In the genomic region with DNA sequence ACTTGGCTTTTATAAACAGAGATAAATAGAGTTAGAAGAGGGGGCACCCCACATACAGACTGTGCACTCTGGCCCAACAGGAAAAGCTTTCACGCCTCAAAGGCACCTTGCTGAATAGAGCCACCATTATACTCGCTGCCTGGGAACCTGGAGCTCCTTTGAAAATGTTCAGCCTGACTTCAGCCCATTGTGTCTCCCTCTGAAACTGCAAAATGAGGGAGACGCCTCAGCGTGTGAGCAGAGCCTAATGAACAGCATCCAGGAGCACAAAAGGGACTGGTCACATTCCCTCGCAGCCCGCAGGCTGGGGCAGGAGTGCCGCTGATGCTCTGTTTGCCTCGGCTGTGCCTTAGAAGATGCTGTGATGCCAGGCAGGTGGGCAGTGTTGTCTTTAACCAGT, we compare ENCODE assay signal across 34 cellular contexts. TPM values are rescaled to one million over a fixed set of nuclear protein-coding genes. Genes with fewer than 3 reads are reported as not detected.
"Had no signal": no experiment of that assay in that cellular context is flagged by ENCODE, and none has a peak within 500 bp of the region (broad histone marks: within the 10 kb centered on the region; RNA-seq: fewer than 3 reads in every experiment).

No MANE protein-coding gene starts in this region.

- H3K4me3 ChIP-seq: body of pancreas, SJSA1 had no signal

- H3K27ac ChIP-seq: body of pancreas, SJSA1, WERI-Rb-1 had no signal

- H3K4me1 Mint-ChIP-seq: activated CD4-positive, alpha-beta memory T cell treated with anti-CD3 and anti-CD28 coated beads, Interleukin-2, amount 10 ng/mL, durations not matched to agents 7 days and 5 days; activated CD8-positive, alpha-beta memory T cell treated with anti-CD3 and anti-CD28 coated beads, Interleukin-2, amount 10 ng/mL, durations not matched to agents 7 days and 5 days; activated naive CD8-positive, alpha-beta T cell treated with anti-CD3 and anti-CD28 coated beads for 36 hours; activated T-helper 17 cell treated with anti-CD3 and anti-CD28 coated beads, Interleukin-2, amount 50 U/mL, for 72 hours; T-cell; T-helper 17 cell had no signal

- H3K36me3 Mint-ChIP-seq: activated CD8-positive, alpha-beta memory T cell treated with anti-CD3 and anti-CD28 coated beads, Interleukin-2, amount 10 ng/mL, durations not matched to agents 7 days and 5 days; activated naive CD8-positive, alpha-beta T cell treated with anti-CD3 and anti-CD28 coated beads for 36 hours; T-cell had no signal

- H3K4me1 ChIP-seq: SJSA1 had no signal

- DNase-seq: activated CD4-positive, alpha-beta memory T cell treated with anti-CD3 and anti-CD28 coated beads, Interleukin-2, amount 10 ng/mL, durations not matched to agents 7 days and 5 days; activated CD4-positive, alpha-beta T cell treated with anti-CD3 and anti-CD28 coated beads for 1 hour; activated CD4-positive, alpha-beta T cell treated with anti-CD3 and anti-CD28 coated beads for 48 hours; activated CD4-positive, CD25-positive, alpha-beta regulatory T cell; activated CD8-positive, alpha-beta memory T cell treated with anti-CD3 and anti-CD28 coated beads for 24 hours; activated CD8-positive, alpha-beta memory T cell treated with anti-CD3 and anti-CD28 coated beads, Interleukin-2, amount 10 ng/mL, durations not matched to agents 7 days and 5 days; activated effector memory CD4-positive, alpha-beta T cell treated with anti-CD3 and anti-CD28 coated beads, Interleukin-2, amount 50 U/mL, for 16 hours; activated naive CD4-positive, alpha-beta T cell; activated naive CD4-positive, alpha-beta T cell treated with anti-CD3 and anti-CD28 coated beads, Interleukin-2, amount 50 U/mL, for 16 hours; activated naive CD8-positive, alpha-beta T cell treated with anti-CD3 and anti-CD28 coated beads for 36 hours; activated T-cell treated with anti-CD3 and anti-CD28 coated beads, Interleukin-2, amount 50 U/mL, for 1 hour; activated T-cell treated with anti-CD3 and anti-CD28 coated beads, Interleukin-2, amount 50 U/mL, for 72 hours; amniotic stem cell; aorta; body of pancreas; caudate nucleus; Kasumi-1; KG1; MM.1S; NCI-H1092 treated with DMSO at 0.1 percent for 48 hours; NCI-H146; NCI-H187 treated with DMSO at 0.1 percent for 48 hours; NCI-H2081; NCI-H226; NCI-H446 treated with DMSO at 0.1 percent for 48 hours; NCI-H524; SHP77; T-cell; T-helper 17 cell; T-helper 9 cell; WERI-Rb-1 had no signal

- H3K27ac Mint-ChIP-seq: activated CD4-positive, alpha-beta memory T cell treated with anti-CD3 and anti-CD28 coated beads, Interleukin-2, amount 10 ng/mL, durations not matched to agents 7 days and 5 days; activated CD8-positive, alpha-beta memory T cell treated with anti-CD3 and anti-CD28 coated beads, Interleukin-2, amount 10 ng/mL, durations not matched to agents 7 days and 5 days; activated naive CD8-positive, alpha-beta T cell treated with anti-CD3 and anti-CD28 coated beads for 36 hours; activated T-cell treated with anti-CD3 and anti-CD28 coated beads, Interleukin-2, amount 50 U/mL, for 72 hours; activated T-helper 17 cell treated with anti-CD3 and anti-CD28 coated beads, Interleukin-2, amount 50 U/mL, for 72 hours; T-cell; T-helper 17 cell had no signal

- H3K9me3 ChIP-seq: body of pancreas, SJSA1 had no signal

- H3K9me3 Mint-ChIP-seq: activated CD4-positive, alpha-beta memory T cell treated with anti-CD3 and anti-CD28 coated beads, Interleukin-2, amount 10 ng/mL, durations not matched to agents 7 days and 5 days; activated naive CD8-positive, alpha-beta T cell treated with anti-CD3 and anti-CD28 coated beads for 36 hours; activated T-cell treated with anti-CD3 and anti-CD28 coated beads, Interleukin-2, amount 50 U/mL, for 72 hours; activated T-helper 17 cell treated with anti-CD3 and anti-CD28 coated beads, Interleukin-2, amount 50 U/mL, for 72 hours; T-cell had no signal

- H3K27me3 ChIP-seq: body of pancreas, SJSA1 had no signal

- H3K27me3 Mint-ChIP-seq: activated naive CD8-positive, alpha-beta T cell treated with anti-CD3 and anti-CD28 coated beads for 36 hours had no signal

- H3K36me3 ChIP-seq: SJSA1, WERI-Rb-1 had no signal

- H3K4me3 Mint-ChIP-seq: activated CD4-positive, alpha-beta memory T cell treated with anti-CD3 and anti-CD28 coated beads, Interleukin-2, amount 10 ng/mL, durations not matched to agents 7 days and 5 days; activated CD8-positive, alpha-beta memory T cell treated with anti-CD3 and anti-CD28 coated beads, Interleukin-2, amount 10 ng/mL, durations not matched to agents 7 days and 5 days; activated naive CD8-positive, alpha-beta T cell treated with anti-CD3 and anti-CD28 coated beads for 36 hours; activated T-cell treated with anti-CD3 and anti-CD28 coated beads, Interleukin-2, amount 50 U/mL, for 72 hours; activated T-helper 17 cell treated with anti-CD3 and anti-CD28 coated beads, Interleukin-2, amount 50 U/mL, for 72 hours; T-cell; T-helper 17 cell had no signal

RNA-seq across cellular contexts. Expression of a gene that starts 46.3 kb away (rescaled TPM):
- total RNA-seq: activated CD4-positive, alpha-beta memory T cell treated with anti-CD3 and anti-CD28 coated beads, Interleukin-2, amount 10 ng/mL, durations not matched to agents 7 days and 5 days; activated CD8-positive, alpha-beta memory T cell treated with anti-CD3 and anti-CD28 coated beads, Interleukin-2, amount 10 ng/mL, durations not matched to agents 7 days and 5 days; activated naive CD8-positive, alpha-beta T cell treated with anti-CD3 and anti-CD28 coated beads for 36 hours; activated T-cell treated with anti-CD3 and anti-CD28 coated beads, Interleukin-2, amount 50 U/mL, for 72 hours; activated T-helper 17 cell treated with anti-CD3 and anti-CD28 coated beads, Interleukin-2, amount 50 U/mL, for 72 hours; aorta; body of pancreas; bronchial epithelial cell; T-cell; T-helper 17 cell had no signal
